Comparison of ENCODE assay signal across 1 cellular context in genomic region chr12:25135531-25136154, GRCh38.
TF ChIP-seq lines count a peak whose summit lies in the region.

No MANE protein-coding gene starts in this region.

TF ChIP-seq in IMR-90, 13 proteins besides CTCF, POLR2A, EP300 and RAD21 (continued from another document):
- TF ChIP-seq, protein P1, sequence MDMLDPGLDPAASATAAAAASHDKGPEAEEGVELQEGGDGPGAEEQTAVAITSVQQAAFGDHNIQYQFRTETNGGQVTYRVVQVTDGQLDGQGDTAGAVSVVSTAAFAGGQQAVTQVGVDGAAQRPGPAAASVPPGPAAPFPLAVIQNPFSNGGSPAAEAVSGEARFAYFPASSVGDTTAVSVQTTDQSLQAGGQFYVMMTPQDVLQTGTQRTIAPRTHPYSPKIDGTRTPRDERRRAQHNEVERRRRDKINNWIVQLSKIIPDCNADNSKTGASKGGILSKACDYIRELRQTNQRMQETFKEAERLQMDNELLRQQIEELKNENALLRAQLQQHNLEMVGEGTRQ (IDR thresholded peaks at IDR 0.05; ENCODE audit: low read depth, low read length): no peak
- TF ChIP-seq NFE2L2 (IDR thresholded peaks at IDR 0.05; ENCODE audit: low read depth, low read length): no peak
TF ChIP-seq in IMR-90: peak in this region for 0.
